ENCODE assay signal across 9 cellular contexts in genomic region chr16:25012525-25012991, GRCh38. TPM values are rescaled to one million over a fixed set of nuclear protein-coding genes. Genes with fewer than 3 reads are reported as not detected.
DNase-seq lines count a peak whose midpoint lies in the region; FAIRE-seq and TF ChIP-seq lines count a peak whose summit lies in the region.
"Had no signal": no experiment of that assay in that cellular context is flagged by ENCODE, and none has a peak within 500 bp of the region (broad histone marks: within the 10 kb centered on the region; RNA-seq: fewer than 3 reads in every experiment).

No MANE protein-coding gene starts in this region.

- no peak for TF ChIP-seq CTCF in GM06990 (IDR thresholded peaks at IDR 0.05; ENCODE audit: insufficient read depth, low read length, poor library complexity, severe bottlenecking)
- no peak for TF ChIP-seq CTCF in OCI-LY1 (IDR thresholded peaks at IDR 0.05; ENCODE audit: low read length)

- H3K27me3 ChIP-seq in GM06990 (replicated peaks; ENCODE audit: control insufficient read depth, insufficient read depth, low read length) (no peaks in the 10 kb centered on the region), OCI-LY1 (ENCODE audit: insufficient read depth, low read length) (no peaks in the 10 kb centered on the region), esophagus (ENCODE audit: control insufficient read depth in 1 of 2, insufficient read depth in 2 of 2, low read length in 2 of 2) (no peaks in the 10 kb centered on the region), skeletal muscle satellite cell (ENCODE audit: control insufficient read depth, insufficient read depth, low read length) (no peaks in the 10 kb centered on the region)

- H3F3A ChIP-seq in OCI-LY1 (ENCODE audit: insufficient read depth, low read length), result no peaks in the 10 kb centered on the region

- H3K9me2 ChIP-seq in OCI-LY1 (ENCODE audit: low read depth, low read length), result no peaks in the 10 kb centered on the region

- peaks cover 9% of the 10 kb centered on the region; the same call in 1 of the 2 replicates for H3K79me2 ChIP-seq in OCI-LY1 (ENCODE audit: insufficient read depth, low read length)

- H2AFZ ChIP-seq in OCI-LY1 (ENCODE audit: low read length), result no peak overlapping the region

- intact Hi-C loops in head of caudate nucleus (cut with DNase I), result no loop called here

- H3K4me3 ChIP-seq in GM06990 (replicated peaks; ENCODE audit: low read depth, low read length), result peak overlapping the region; percentile 94
- no peak overlapping the region for H3K4me3 ChIP-seq in OCI-LY1 (ENCODE audit: low read depth, low read length, poor library complexity, severe bottlenecking)
- H3K4me3 ChIP-seq in esophagus (ENCODE audit: low read depth in 1 of 2, low read length in 2 of 2), result no peak overlapping the region
- H3K4me3 ChIP-seq in skeletal muscle satellite cell (ENCODE audit: low read length), result peak overlapping the region; percentile 97

- no peak for FAIRE-seq in RCC 7860 (lab: Jason Lieb, UNC)

- H3K9me3 ChIP-seq in OCI-LY1 (ENCODE audit: low read length), result no peaks in the 10 kb centered on the region
- H3K9me3 ChIP-seq in esophagus (ENCODE audit: control insufficient read depth in 2 of 2, insufficient read depth in 1 of 2, low read depth in 1 of 2, low read length in 1 of 2), result no peaks in the 10 kb centered on the region
- H3K9me3 ChIP-seq in skeletal muscle satellite cell (replicated peaks; ENCODE audit: low read length), result no peaks in the 10 kb centered on the region

- WGBS in esophagus, 2 donors, result 42 to 45% methylated on average over 3 of the region's 3 CpGs

- H3K4me1 ChIP-seq in OCI-LY1 (ENCODE audit: insufficient read depth, low read length, severe bottlenecking) (peaks cover 37% of the 10 kb centered on the region), esophagus (ENCODE audit: control insufficient read depth in 2 of 2, insufficient read depth in 2 of 2, low read length in 1 of 2) (peaks cover 4 to 14% of the 10 kb centered on the region in 2 donors), skeletal muscle satellite cell (ENCODE audit: control insufficient read depth, insufficient read depth, low read length) (peaks cover 58% of the 10 kb centered on the region)

- DNase-seq in GM06990 (ENCODE audit: extremely low read depth, insufficient read length) (no peak), RCC 7860 (ENCODE audit: low spot score) (no peak), head of caudate nucleus (no peak), superior temporal gyrus (ENCODE audit: extremely low spot score) (no peak)
- no peak for DNase-seq in stimulated activated CD4-positive, alpha-beta T cell treated with anti-CD3 and anti-CD28 coated beads, Interleukin-1b, Interleukin-23, amount 100 ng/mL, for 48 hours
- DNase-seq: activated effector memory CD4-positive, alpha-beta T cell treated with anti-CD3 and anti-CD28 coated beads, Interleukin-2, amount 50 U/mL, for 16 hours had no signal

- H3K4me2 ChIP-seq in OCI-LY1 (ENCODE audit: low read length), result peak overlapping the region; percentile 86; the same call in 1 of the 2 replicates
- H3K4me2 ChIP-seq in skeletal muscle satellite cell (ENCODE audit: low read length), result peak overlapping the region; percentile 83

- no peak overlapping the region for H3K9ac ChIP-seq in OCI-LY1 (ENCODE audit: low read length)
- peak overlapping the region; percentile 98 for H3K9ac ChIP-seq in skeletal muscle satellite cell (ENCODE audit: low read depth, low read length)

- H3K27ac ChIP-seq in OCI-LY1 (ENCODE audit: low read depth, low read length, poor library complexity, severe bottlenecking) (no peak overlapping the region), esophagus (ENCODE audit: low read depth in 2 of 2, low read length in 1 of 2) (peak overlapping the region; percentile 71 to 86)

- peaks cover 8% of the 10 kb centered on the region for H3K36me3 ChIP-seq in GM06990 (ENCODE audit: control insufficient read depth, insufficient read depth, low read length)
- peaks cover 14% of the 10 kb centered on the region; the same call in 1 of the 2 replicates for H3K36me3 ChIP-seq in OCI-LY1 (ENCODE audit: insufficient read depth, low read length)
- H3K36me3 ChIP-seq in esophagus (ENCODE audit: control insufficient read depth in 2 of 2, insufficient read depth in 2 of 2, low read length in 1 of 2), result no peaks in the 10 kb centered on the region
- H3K36me3 ChIP-seq in skeletal muscle satellite cell (ENCODE audit: insufficient read depth, low read length), result peaks cover 10% of the 10 kb centered on the region

- no peaks in the 10 kb centered on the region for H4K20me1 ChIP-seq in OCI-LY1 (ENCODE audit: insufficient read depth, low read length)

RNA-seq across cellular contexts. Expression of gene ARHGAP17, which starts 2.6 kb away (rescaled TPM):
- polyA plus RNA-seq in esophagus, result 10 to 100 TPM; 21.7 to 25.0 TPM
- 24.1 and 27.3 TPM in 2 replicates for total RNA-seq in skeletal muscle satellite cell (2012; rRNA removed)

Comparison
In these comparisons a context has a peak if more than half of its experiments do, and no peak if none do; other contexts are left out.
1. H3K4me3 ChIP-seq: peak in GM06990 (single experiment) and skeletal muscle satellite cell (single experiment); none in OCI-LY1 (single experiment) and esophagus (0 of 2).